15 cellular contexts compared by ENCODE assay signal in genomic region chr17:74245145-74245817, GRCh38. TPM values are rescaled to one million over a fixed set of nuclear protein-coding genes. Genes with fewer than 3 reads are reported as not detected.
DNase-seq lines count a peak whose midpoint lies in the region; ATAC-seq and TF ChIP-seq lines count a peak whose summit lies in the region.
"Had no signal": no experiment of that assay in that cellular context is flagged by ENCODE, and none has a peak within 500 bp of the region (broad histone marks: within the 10 kb centered on the region; RNA-seq: fewer than 3 reads in every experiment).

No MANE protein-coding gene starts in this region.

- H3K27ac Mint-ChIP-seq in nephron progenitor cell = no peak overlapping the region
- H3K27ac Mint-ChIP-seq: activated naive CD8-positive, alpha-beta T cell treated with anti-CD3 and anti-CD28 coated beads for 36 hours had no signal

- H3K27ac ChIP-seq in WERI-Rb-1 = no peak overlapping the region
- H3K27ac ChIP-seq: Peyer's patch had no signal

- H3K4me1 Mint-ChIP-seq in nephron progenitor cell = peaks cover 40% of the 10 kb centered on the region
- H3K4me1 Mint-ChIP-seq: activated naive CD8-positive, alpha-beta T cell treated with anti-CD3 and anti-CD28 coated beads for 36 hours had no signal

- no peak overlapping the region for H3K4me3 ChIP-seq in WERI-Rb-1 (ENCODE audit: low read depth, low read length)
- H3K4me3 ChIP-seq: Peyer's patch had no signal

- in situ Hi-C loops in ACHN (cut with HindIII; ENCODE audit: low pct_ligation_motif_present, low pct_unique_long_range_greater_than_20kb, low sequenced_read_pairs) = no loop called here

- H3K9me3 ChIP-seq in WERI-Rb-1 (ENCODE audit: severe bottlenecking) = no peaks in the 10 kb centered on the region
- H3K9me3 ChIP-seq: Peyer's patch had no signal

- peaks cover 13% of the 10 kb centered on the region for H3K9me3 Mint-ChIP-seq in nephron progenitor cell
- H3K9me3 Mint-ChIP-seq: activated naive CD8-positive, alpha-beta T cell treated with anti-CD3 and anti-CD28 coated beads for 36 hours had no signal

- peak overlapping the region; percentile 59 for H3K4me3 Mint-ChIP-seq in nephron progenitor cell
- H3K4me3 Mint-ChIP-seq: activated naive CD8-positive, alpha-beta T cell treated with anti-CD3 and anti-CD28 coated beads for 36 hours had no signal

- peaks cover 4% of the 10 kb centered on the region for H3K36me3 Mint-ChIP-seq in nephron progenitor cell (ENCODE audit: low read depth)

- no peaks in the 10 kb centered on the region for H3K27me3 ChIP-seq in WERI-Rb-1 (ENCODE audit: insufficient read depth, low read depth, severe bottlenecking)
- H3K27me3 ChIP-seq: Peyer's patch had no signal

- ATAC-seq in HG02571 (IDR thresholded peaks at IDR 0.05; ENCODE audit: unreplicated experiment) = no peak

- TF ChIP-seq CTCF in WERI-Rb-1 (IDR thresholded peaks at IDR 0.05; ENCODE audit: low read depth, low read length) (peak; percentile 30), nephron progenitor cell (IDR thresholded peaks at IDR 0.05) (no peak)

- peaks cover 18% of the 10 kb centered on the region for H3K27me3 Mint-ChIP-seq in nephron progenitor cell (ENCODE audit: low read depth, poor library complexity)
- H3K27me3 Mint-ChIP-seq: activated naive CD8-positive, alpha-beta T cell treated with anti-CD3 and anti-CD28 coated beads for 36 hours had no signal

- peaks cover 13% of the 10 kb centered on the region for H3K36me3 ChIP-seq in WERI-Rb-1
- H3K36me3 ChIP-seq: Peyer's patch had no signal

- DNase-seq in C1 segment of cervical spinal cord (lab: John Stamatoyannopoulos, UW) (peak in 13 of 14 donors; percentile 44 to 92 (median 85)), WERI-Rb-1 (peak; percentile 40), foreskin melanocyte (peak; percentile 73), nephron progenitor cell (peak; percentile 66), ACHN (no peak), HuH-7.5 (ENCODE audit: low spot score) (no peak), mucosa of gallbladder (ENCODE audit: low spot score) (no peak)
- DNase-seq: activated CD8-positive, alpha-beta memory T cell treated with anti-CD3 and anti-CD28 coated beads for 24 hours; activated naive CD8-positive, alpha-beta T cell treated with anti-CD3 and anti-CD28 coated beads for 36 hours; DND-41; NCI-H345; Peyer's patch; T-helper 9 cell had no signal

RNA-seq across cellular contexts. Expression of gene DNAI2, which starts 28.8 kb away (rescaled TPM):
- total RNA-seq in mucosa of gallbladder = 0.32 TPM
- total RNA-seq: activated naive CD8-positive, alpha-beta T cell treated with anti-CD3 and anti-CD28 coated beads for 36 hours; MCF 10A; Peyer's patch had no signal

RNA-seq across cellular contexts. Expression of gene TTYH2, which starts 31.9 kb away (rescaled TPM):
- 6.9 TPM for total RNA-seq in mucosa of gallbladder

RNA-seq across cellular contexts. Expression of gene RPL38, which starts 41.8 kb away (rescaled TPM):
- total RNA-seq in mucosa of gallbladder = 627 TPM

Comparison
In these comparisons a context has a peak if more than half of its experiments do, and no peak if none do; other contexts are left out.
1. DNase-seq: peak in C1 segment of cervical spinal cord (13 of 14), WERI-Rb-1 (single experiment), foreskin melanocyte (single experiment) and nephron progenitor cell (single experiment); none in ACHN (single experiment), HuH-7.5 (single experiment) and mucosa of gallbladder (single experiment).